14 cellular contexts compared by ENCODE assay signal in the genomic region with DNA sequence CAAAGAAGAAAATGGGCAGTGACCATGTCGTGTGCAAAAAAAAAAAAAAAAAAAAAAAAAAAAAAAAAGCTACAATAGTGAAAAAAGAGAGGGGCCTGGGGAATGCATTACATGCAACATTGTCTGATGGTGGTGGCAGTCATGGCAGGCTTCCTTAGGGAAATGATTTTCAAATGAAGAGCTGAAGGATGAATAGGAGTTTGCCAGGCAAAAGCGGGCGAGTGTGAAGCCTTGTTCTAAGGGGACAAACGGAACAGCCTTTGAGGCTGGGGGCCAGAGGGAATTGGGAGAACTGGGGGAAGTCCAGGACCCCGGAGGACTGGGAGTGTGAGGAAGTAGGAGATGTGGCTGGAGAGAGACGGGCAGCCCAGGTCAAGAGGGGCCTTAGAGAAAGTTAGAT. TPM values are rescaled to one million over a fixed set of nuclear protein-coding genes. Genes with fewer than 3 reads are reported as not detected.
DNase-seq lines count a peak whose midpoint lies in the region; ATAC-seq and TF ChIP-seq lines count a peak whose summit lies in the region.
"Had no signal": no experiment of that assay in that cellular context is flagged by ENCODE, and none has a peak within 500 bp of the region (broad histone marks: within the 10 kb centered on the region; RNA-seq: fewer than 3 reads in every experiment).

No MANE protein-coding gene starts in this region.

- H2BK120ac ChIP-seq in mesendoderm (ENCODE audit: low read depth, low read length), result no peak overlapping the region

- H3K9me2 ChIP-seq in PC-3 (replicated peaks; ENCODE audit: low read length), result no peaks in the 10 kb centered on the region

- H3K79me2 ChIP-seq in PC-3 (ENCODE audit: low read length) (peaks cover 80% of the 10 kb centered on the region), mesendoderm (ENCODE audit: control insufficient read depth, insufficient read depth, low read length) (peaks cover 71% of the 10 kb centered on the region)

- BruUV-seq in PC-3 (replicated peaks; lab: Mats Ljungman, UMichigan), result no TSS peak

- CTCF ChIA-PET in PC-3 (lab: Charles Lee), result interaction anchor here (0.5 to 1.0 kb wide), 2 partner anchors 110 to 1580 kb away, joined by 5 to 7 read pairs; no protein-coding TSS in a partner anchor

- H3K36me3 ChIP-seq in PC-3 (ENCODE audit: low read depth, low read length), result peaks cover 24% of the 10 kb centered on the region
- peaks cover 3% of the 10 kb centered on the region for H3K36me3 ChIP-seq in brain microvascular endothelial cell (replicated peaks)
- H3K36me3 ChIP-seq in mesendoderm (ENCODE audit: control insufficient read depth, insufficient read depth, low read length), result no peaks in the 10 kb centered on the region
- H3K36me3 ChIP-seq: HAP-1 had no signal

- H2AK5ac ChIP-seq in mesendoderm (ENCODE audit: low read length), result no peak overlapping the region

- in situ Hi-C loops in brain microvascular endothelial cell (cut with HindIII; ENCODE audit: low pct_ligation_motif_present, low sequenced_read_pairs), result loop anchor here (10.0 kb wide), 1 partner anchor 110 kb away; no protein-coding TSS in a partner anchor

- H3K9ac ChIP-seq in PC-3 (ENCODE audit: low read length), result peak overlapping the region; percentile 75; the same call in 1 of the 2 replicates
- peak overlapping the region; percentile 47 for H3K9ac ChIP-seq in mesendoderm (ENCODE audit: low read length)

- DNase-seq in PC-3 (no peak), brain microvascular endothelial cell (no peak), mesendoderm (no peak), type B pancreatic cell (ENCODE audit: extremely low spot score, unreplicated experiment) (no peak), anterior cingulate cortex (lab: John Stamatoyannopoulos, UW) (no peak)
- DNase-seq in stimulated activated effector memory CD8-positive, alpha-beta T cell treated with anti-CD3 and anti-CD28 coated beads, Interleukin-12 subunit alpha, Interleukin-12 subunit beta, amount 100 ng/mL, for 72 hours (ENCODE audit: low spot score in 2 of 2), result no peak
- DNase-seq: CD8-positive, alpha-beta T cell; COR-L47; DND-41; GDM1 had no signal

- WGBS in mesendoderm (ENCODE audit: extremely low coverage, insufficient coverage, low lambda C conversion rate), result no CpG with 5 or more reads among the region's 6 CpGs

- H3K27ac Mint-ChIP-seq in type B pancreatic cell, result no peak overlapping the region
- H3K27ac Mint-ChIP-seq in stimulated activated effector memory CD8-positive, alpha-beta T cell treated with anti-CD3 and anti-CD28 coated beads, Interleukin-12 subunit alpha, Interleukin-12 subunit beta, amount 100 ng/mL, for 72 hours, result no peak overlapping the region
- H3K27ac Mint-ChIP-seq: CD8-positive, alpha-beta T cell had no signal

- H3K79me1 ChIP-seq in mesendoderm (ENCODE audit: low read length), result peaks cover 42% of the 10 kb centered on the region

- H3K36me3 Mint-ChIP-seq in type B pancreatic cell, result no peaks in the 10 kb centered on the region
- peaks cover 5% of the 10 kb centered on the region for H3K36me3 Mint-ChIP-seq in stimulated activated effector memory CD8-positive, alpha-beta T cell treated with anti-CD3 and anti-CD28 coated beads, Interleukin-12 subunit alpha, Interleukin-12 subunit beta, amount 100 ng/mL, for 72 hours
- H3K36me3 Mint-ChIP-seq: CD14-positive monocyte; CD8-positive, alpha-beta T cell had no signal

- H3K4me1 Mint-ChIP-seq in type B pancreatic cell (ENCODE audit: unreplicated experiment), result peaks cover 51% of the 10 kb centered on the region
- peaks cover 17% of the 10 kb centered on the region for H3K4me1 Mint-ChIP-seq in stimulated activated effector memory CD8-positive, alpha-beta T cell treated with anti-CD3 and anti-CD28 coated beads, Interleukin-12 subunit alpha, Interleukin-12 subunit beta, amount 100 ng/mL, for 72 hours

- ATAC-seq in PC-3 (no peak), HG02763 (IDR thresholded peaks at IDR 0.05; ENCODE audit: unreplicated experiment) (no peak)
- ATAC-seq in stimulated activated effector memory CD8-positive, alpha-beta T cell treated with anti-CD3 and anti-CD28 coated beads, Interleukin-12 subunit alpha, Interleukin-12 subunit beta, amount 100 ng/mL, for 72 hours, result no peak
- ATAC-seq: A549; CD8-positive, alpha-beta T cell had no signal

- H2BK15ac ChIP-seq in mesendoderm (replicated peaks; ENCODE audit: low read depth), result no peak overlapping the region

- no peaks in the 10 kb centered on the region for H3K9me3 ChIP-seq in PC-3 (ENCODE audit: low read length)
- H3K9me3 ChIP-seq: A549, HAP-1 had no signal

- H2AFZ ChIP-seq in PC-3 (ENCODE audit: low read length), result no peak overlapping the region

- H3K4ac ChIP-seq in mesendoderm (ENCODE audit: low read depth, low read length), result no peak overlapping the region

- no peak overlapping the region for H4K5ac ChIP-seq in mesendoderm (ENCODE audit: low read length)

- H4K8ac ChIP-seq in mesendoderm (ENCODE audit: low read depth, low read length), result no peak overlapping the region

- H3K4me3 ChIP-seq in PC-3 (ENCODE audit: low read length), result peak overlapping the region; percentile 70
- H3K4me3 ChIP-seq in brain microvascular endothelial cell (ENCODE audit: low read depth, low read length), result peak overlapping the region; percentile 5
- H3K4me3 ChIP-seq in mesendoderm (ENCODE audit: low read length), result no peak overlapping the region
- H3K4me3 ChIP-seq: A549, HAP-1 had no signal

- H4K20me1 ChIP-seq in PC-3 (ENCODE audit: low read length), result peaks cover 46% of the 10 kb centered on the region

- TF ChIP-seq CTCF in PC-3 (conservative IDR thresholded peaks at IDR 0.05; ENCODE audit: low read depth, low read length), result no peak
- TF ChIP-seq CTCF in brain microvascular endothelial cell (IDR thresholded peaks at IDR 0.05; ENCODE audit: low read depth, low read length, missing control alignments), result no peak
- no peak for TF ChIP-seq CTCF in type B pancreatic cell (conservative IDR thresholded peaks at IDR 0.05)

- no peaks in the 10 kb centered on the region for H3K27me3 ChIP-seq in PC-3 (ENCODE audit: low read length)
- H3K27me3 ChIP-seq in brain microvascular endothelial cell (replicated peaks), result no peaks in the 10 kb centered on the region
- H3K27me3 ChIP-seq in mesendoderm (ENCODE audit: insufficient read depth, low read length, poor library complexity), result no peaks in the 10 kb centered on the region

- H3K4me1 ChIP-seq in PC-3 (ENCODE audit: insufficient read depth, low read length) (peaks cover 56% of the 10 kb centered on the region), mesendoderm (ENCODE audit: control insufficient read depth, low read depth, low read length) (peaks cover 23% of the 10 kb centered on the region)

- no peak overlapping the region for H2BK5ac ChIP-seq in mesendoderm (ENCODE audit: low read length)

- POLR2A ChIA-PET in PC-3 (lab: Charles Lee; ENCODE audit: unreplicated experiment), result no interaction called here

- H3K9me3 Mint-ChIP-seq in type B pancreatic cell, result no peaks in the 10 kb centered on the region
- H3K9me3 Mint-ChIP-seq in stimulated activated effector memory CD8-positive, alpha-beta T cell treated with anti-CD3 and anti-CD28 coated beads, Interleukin-12 subunit alpha, Interleukin-12 subunit beta, amount 100 ng/mL, for 72 hours, result no peaks in the 10 kb centered on the region
- H3K9me3 Mint-ChIP-seq: CD8-positive, alpha-beta T cell had no signal

- peak overlapping the region; percentile 44 for H3K56ac ChIP-seq in mesendoderm (ENCODE audit: low read length)

- H3F3A ChIP-seq in PC-3 (ENCODE audit: low read length, unreplicated experiment), result no peaks in the 10 kb centered on the region

- H3K23ac ChIP-seq in mesendoderm (ENCODE audit: low read length), result no peak overlapping the region

- peaks cover 48% of the 10 kb centered on the region for H3K27me3 Mint-ChIP-seq in type B pancreatic cell

- H3K4me3 Mint-ChIP-seq in type B pancreatic cell, result peak overlapping the region; percentile 84
- no peak overlapping the region for H3K4me3 Mint-ChIP-seq in stimulated activated effector memory CD8-positive, alpha-beta T cell treated with anti-CD3 and anti-CD28 coated beads, Interleukin-12 subunit alpha, Interleukin-12 subunit beta, amount 100 ng/mL, for 72 hours
- H3K4me3 Mint-ChIP-seq: CD8-positive, alpha-beta T cell had no signal

- H3K27ac ChIP-seq in PC-3 (ENCODE audit: low read length) (no peak overlapping the region), brain microvascular endothelial cell (no peak overlapping the region), mesendoderm (ENCODE audit: low read depth, low read length) (no peak overlapping the region)
- H3K27ac ChIP-seq: A549 had no signal

- H3K18ac ChIP-seq in mesendoderm (ENCODE audit: low read length), result no peak overlapping the region

- peak overlapping the region; percentile 82 for H3K4me2 ChIP-seq in PC-3 (ENCODE audit: low read length)
- peak overlapping the region; percentile 16 for H3K4me2 ChIP-seq in mesendoderm (ENCODE audit: low read length)
- H3K4me2 ChIP-seq: A549 had no signal

- intact Hi-C loops in PC-3 (cut with micrococcal nuclease), result loop anchor here (5.0 kb wide), 1 partner anchor 287 kb away; no protein-coding TSS in a partner anchor

RNA-seq across cellular contexts. Expression of gene COL13A1, which starts 3.1 kb away (rescaled TPM):
- total RNA-seq in PC-3 (2014; rRNA removed) (201 and 299 TPM in 2 replicates), type B pancreatic cell (ENCODE audit: low replicate concordance) (0.43 and 18.6 TPM in 2 replicates)
- polyA plus RNA-seq in mesendoderm (2013, experiment 1 of 2), result 14.4 TPM
- 14.6 TPM for polyA plus RNA-seq in mesendoderm (2013, experiment 2 of 2)
- total RNA-seq: CD8-positive, alpha-beta T cell had no signal
- polyA plus RNA-seq: CD14-positive monocyte had no signal

Comparison
In these comparisons a context has a peak if more than half of its experiments do, and no peak if none do; other contexts are left out.
1. RNA of gene COL13A1, which starts 3.1 kb away (total RNA-seq): 201 to 299 TPM in PC-3; 0.43 to 18.6 TPM in type B pancreatic cell; every median in the first group is over 10 times any median in the second.